In the genomic region with DNA sequence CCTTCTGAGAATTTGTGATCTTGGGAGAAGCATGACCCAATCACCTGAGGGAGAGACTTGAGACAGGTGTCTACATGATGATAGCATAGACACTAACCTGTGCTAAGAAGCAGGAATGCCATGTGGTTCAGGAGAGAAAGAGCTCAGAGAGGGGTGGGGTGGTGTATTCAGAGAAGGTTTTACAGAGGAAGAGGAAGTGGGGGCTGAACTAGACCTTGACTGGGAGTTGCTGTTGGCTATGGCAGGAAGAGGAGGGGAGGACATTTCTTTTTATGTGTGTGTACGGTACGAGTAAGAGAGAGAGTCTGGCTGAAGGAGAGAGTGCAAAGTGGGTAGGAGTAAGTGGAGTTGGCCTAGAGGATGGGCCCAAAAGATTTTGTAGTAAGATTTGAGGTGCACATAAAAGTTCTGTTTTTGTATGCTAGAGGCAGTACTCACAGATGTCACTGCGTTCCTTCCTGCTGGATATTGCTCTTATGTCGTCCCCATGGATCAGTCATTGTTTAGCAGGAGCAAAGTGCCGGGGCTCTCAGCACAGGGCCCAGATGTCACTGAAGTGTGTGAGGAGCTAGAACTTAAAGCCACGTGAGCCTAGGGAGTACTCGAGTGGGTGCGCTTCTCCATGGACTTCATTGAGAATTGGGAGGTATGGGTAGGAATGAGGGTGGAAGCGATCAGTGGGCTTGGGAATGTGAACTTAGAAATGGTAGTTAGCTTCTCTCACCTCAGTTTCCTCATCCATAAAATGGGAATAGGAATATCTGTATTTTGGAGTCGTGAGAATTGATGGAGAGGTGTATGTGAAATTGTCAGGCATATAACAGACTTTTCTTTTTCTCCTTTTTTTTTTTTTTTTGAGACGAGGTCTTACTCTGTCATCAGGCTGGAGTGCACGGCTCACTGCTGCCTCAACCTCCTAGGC, we compare ENCODE assay signal across 10 cellular contexts. TPM values are rescaled to one million over a fixed set of nuclear protein-coding genes. Genes with fewer than 3 reads are reported as not detected.
DNase-seq lines count a peak whose midpoint lies in the region; ATAC-seq and TF ChIP-seq lines count a peak whose summit lies in the region.
"Had no signal": no experiment of that assay in that cellular context is flagged by ENCODE, and none has a peak within 500 bp of the region (broad histone marks: within the 10 kb centered on the region; RNA-seq: fewer than 3 reads in every experiment).

No MANE protein-coding gene starts in this region.

- H3K4me3 ChIP-seq in heart right ventricle = peak overlapping the region in 3 of 10 donors; percentile 1 to 17 (median 15)
- H3K4me3 ChIP-seq in SU-DHL-6 (ENCODE audit: insufficient read depth, low read length, poor library complexity, severe bottlenecking) = no peak overlapping the region
- no peak overlapping the region for H3K4me3 ChIP-seq in gastroesophageal sphincter
- no peak overlapping the region for H3K4me3 ChIP-seq in tibial nerve
- H3K4me3 ChIP-seq in BE2C (ENCODE audit: low read depth, low read length) = no peak overlapping the region
- H3K4me3 ChIP-seq in prostate gland = no peak overlapping the region
- H3K4me3 ChIP-seq: PC-9 had no signal

- peaks cover 40% of the 10 kb centered on the region for H3F3A ChIP-seq in SU-DHL-6 (ENCODE audit: insufficient read depth)

- intact Hi-C loops in heart right ventricle (cut with DNase I) (no loop called here), Right ventricle myocardium superior (cut with DNase I) (no loop called here), prostate gland (cut with DNase I) (no loop called here)

- WGBS in heart right ventricle, 2 donors = 69 to 83% methylated on average over 12 of the region's 12 CpGs
- WGBS in gastroesophageal sphincter (ENCODE audit: low coverage in 1 of 2), 2 donors = 59 to 79% methylated on average over 7 to 9 of the region's 12 CpGs
- WGBS in tibial nerve, 2 donors = 74 to 76% methylated on average over 12 of the region's 12 CpGs
- WGBS in prostate gland = 81% methylated on average over 12 of the region's 12 CpGs

- TF ChIP-seq POLR2A in gastroesophageal sphincter (IDR thresholded peaks at IDR 0.05) = no peak
- no peak for TF ChIP-seq POLR2A in tibial nerve (IDR thresholded peaks at IDR 0.05)
- no peak for TF ChIP-seq POLR2A in prostate gland (IDR thresholded peaks at IDR 0.05)

- peaks cover 0 to 62% (median 16%) of the 10 kb centered on the region in 9 donors for H3K36me3 ChIP-seq in heart right ventricle
- no peaks in the 10 kb centered on the region for H3K36me3 ChIP-seq in SU-DHL-6 (ENCODE audit: low read length)
- peaks cover 0 to 61% of the 10 kb centered on the region in 2 donors for H3K36me3 ChIP-seq in gastroesophageal sphincter
- peaks cover 0 to 38% (median 0%) of the 10 kb centered on the region in 3 donors for H3K36me3 ChIP-seq in tibial nerve
- H3K36me3 ChIP-seq in BE2C = peaks cover 63% of the 10 kb centered on the region
- H3K36me3 ChIP-seq in prostate gland = peaks cover 0 to 4% of the 10 kb centered on the region in 2 donors

- peak overlapping the region; percentile 44 for H3K9ac ChIP-seq in SU-DHL-6 (ENCODE audit: low read length)

- H3K27me3 ChIP-seq in heart right ventricle (no peaks in the 10 kb centered on the region), SU-DHL-6 (ENCODE audit: low read length) (no peaks in the 10 kb centered on the region), gastroesophageal sphincter (no peaks in the 10 kb centered on the region), tibial nerve (no peaks in the 10 kb centered on the region), BE2C (no peaks in the 10 kb centered on the region), prostate gland (replicated peaks; ENCODE audit: insufficient read depth) (no peaks in the 10 kb centered on the region)

- no peaks in the 10 kb centered on the region for H4K20me1 ChIP-seq in SU-DHL-6 (ENCODE audit: low read depth, low read length)

- no peaks in the 10 kb centered on the region for H3K9me2 ChIP-seq in SU-DHL-6 (replicated peaks; ENCODE audit: insufficient read depth, low read length)

- TF ChIP-seq CTCF in heart right ventricle (IDR thresholded peaks at IDR 0.05) (no peak), SU-DHL-6 (IDR thresholded peaks at IDR 0.05; ENCODE audit: insufficient read depth, low read length, poor library complexity, severe bottlenecking) (no peak), gastroesophageal sphincter (IDR thresholded peaks at IDR 0.05) (no peak), tibial nerve (IDR thresholded peaks at IDR 0.05) (no peak), BE2C (IDR thresholded peaks at IDR 0.05; ENCODE audit: low read depth, low read length) (no peak), prostate gland (IDR thresholded peaks at IDR 0.05) (no peak)

- peaks cover 51% of the 10 kb centered on the region for H3K79me2 ChIP-seq in SU-DHL-6 (ENCODE audit: insufficient read depth, low read length)

- peak overlapping the region; percentile 85 for H3K4me2 ChIP-seq in SU-DHL-6 (ENCODE audit: low read depth, low read length, poor library complexity, severe bottlenecking)
- H3K4me2 ChIP-seq: PC-9 had no signal

- DNase-seq in heart right ventricle (no peak), Right ventricle myocardium superior (no peak), tibial nerve (ENCODE audit: low spot score in 2 of 2) (no peak), BE2C (no peak), prostate gland (ENCODE audit: low spot score) (no peak)
- no peak for DNase-seq in activated CD8-positive, alpha-beta memory T cell treated with anti-CD3 and anti-CD28 coated beads, Interleukin-2, amount 50 U/mL, for 48 hours
- DNase-seq: PC-9; stimulated activated CD8-positive, alpha-beta memory T cell treated with anti-CD3 and anti-CD28 coated beads, Interleukin-4, amount 100 ng/mL, for 48 hours had no signal

- ATAC-seq in heart right ventricle (peak in 5 of 8 donors; percentile 17 to 50 (median 25)), Right ventricle myocardium superior (ENCODE audit: poor library complexity) (no peak), gastroesophageal sphincter (no peak)

- H3K9me3 ChIP-seq in heart right ventricle (no peaks in the 10 kb centered on the region), SU-DHL-6 (ENCODE audit: insufficient read depth, low read length) (no peaks in the 10 kb centered on the region), gastroesophageal sphincter (no peaks in the 10 kb centered on the region), tibial nerve (no peaks in the 10 kb centered on the region), BE2C (no peaks in the 10 kb centered on the region), prostate gland (no peaks in the 10 kb centered on the region)

- peaks cover 43 to 100% (median 94%) of the 10 kb centered on the region in 9 donors for H3K4me1 ChIP-seq in heart right ventricle
- H3K4me1 ChIP-seq in gastroesophageal sphincter = peaks cover 0 to 75% (median 17%) of the 10 kb centered on the region in 3 donors
- peaks cover 0 to 100% (median 72%) of the 10 kb centered on the region in 4 donors for H3K4me1 ChIP-seq in tibial nerve
- no peaks in the 10 kb centered on the region for H3K4me1 ChIP-seq in BE2C
- no peaks in the 10 kb centered on the region for H3K4me1 ChIP-seq in prostate gland (replicated peaks)

- no peak overlapping the region for H2AFZ ChIP-seq in SU-DHL-6 (ENCODE audit: low read depth, low read length, severe bottlenecking)
- H2AFZ ChIP-seq: PC-9 had no signal

- H3K27ac ChIP-seq in heart right ventricle (peak overlapping the region; percentile 13 to 88 (median 81)), SU-DHL-6 (ENCODE audit: low read depth, low read length) (peak overlapping the region; percentile 98), gastroesophageal sphincter (peak overlapping the region in 3 of 4 donors; percentile 5 to 35 (median 28)), tibial nerve (peak overlapping the region in 3 of 4 donors; percentile 71 to 88 (median 77)), prostate gland (no peak overlapping the region)
- H3K27ac ChIP-seq: PC-9 had no signal

- no peak for TF ChIP-seq EP300 in gastroesophageal sphincter (IDR thresholded peaks at IDR 0.05)
- TF ChIP-seq EP300 in tibial nerve (IDR thresholded peaks at IDR 0.05) = no peak

RNA-seq across cellular contexts. Expression of gene SLC7A6, which starts 22.1 kb away (rescaled TPM):
- 10 to 100 TPM; 28.4 to 59.2 (median 42.4) TPM for total RNA-seq in heart right ventricle
- 10 to 100 TPM; 22.6 to 85.6 TPM for polyA plus RNA-seq in heart right ventricle
- 38.7 TPM for total RNA-seq in Right ventricle myocardium superior
- total RNA-seq in gastroesophageal sphincter = 10 to 100 TPM; 19.1 to 51.5 (median 33.7) TPM
- 100 to 1,000 TPM; 129 to 202 (median 181) TPM for total RNA-seq in tibial nerve
- polyA plus RNA-seq in BE2C (2012; ENCODE audit: insufficient read depth, insufficient read length, low read depth) = 49.3 TPM
- total RNA-seq in prostate gland = 10 to 100 TPM; 12.8 to 30.5 TPM

RNA-seq across cellular contexts. Expression of gene SLC7A6OS, which starts 24.3 kb away (rescaled TPM):
- total RNA-seq in heart right ventricle (10 to 100 TPM in 9 of 10 donors, 1 to 10 TPM in 1; 9.9 to 14.4 (median 12.8) TPM), Right ventricle myocardium superior (11.2 TPM), gastroesophageal sphincter (10 to 100 TPM; 10.4 to 18.2 (median 11.2) TPM), tibial nerve (10 to 100 TPM; 13.4 to 19.5 (median 14.2) TPM), prostate gland (10 to 100 TPM in 1 of 2 donors, 1 to 10 TPM in 1; 10.0 to 23.6 TPM)
- 1 to 10 TPM; 7.3 to 9.6 TPM for polyA plus RNA-seq in heart right ventricle
- 23.0 TPM for polyA plus RNA-seq in BE2C (2012; ENCODE audit: insufficient read depth, insufficient read length, low read depth)

RNA-seq across cellular contexts. Expression of gene PRMT7, which starts 24.4 kb away (rescaled TPM):
- total RNA-seq in heart right ventricle (10 to 100 TPM; 22.0 to 39.2 (median 30.7) TPM), Right ventricle myocardium superior (28.1 TPM), gastroesophageal sphincter (10 to 100 TPM; 11.5 to 34.9 (median 27.4) TPM), tibial nerve (10 to 100 TPM; 74.1 to 91.5 (median 78.0) TPM), prostate gland (10 to 100 TPM; 45.2 to 77.9 TPM)
- 10 to 100 TPM; 18.1 to 57.8 TPM for polyA plus RNA-seq in heart right ventricle
- polyA plus RNA-seq in BE2C (2012; ENCODE audit: insufficient read depth, insufficient read length, low read depth) = 67.4 TPM

RNA-seq across cellular contexts. Expression of gene PLA2G15, which starts 41.2 kb away (rescaled TPM):
- 10 to 100 TPM; 31.0 to 62.1 (median 44.0) TPM for total RNA-seq in heart right ventricle
- 10 to 100 TPM; 33.1 to 33.7 TPM for polyA plus RNA-seq in heart right ventricle
- 38.1 TPM for total RNA-seq in Right ventricle myocardium superior
- 10 to 100 TPM in 3 of 4 donors, 1 to 10 TPM in 1; 4.5 to 18.0 (median 11.7) TPM for total RNA-seq in gastroesophageal sphincter
- 10 to 100 TPM; 26.0 to 51.3 (median 30.2) TPM for total RNA-seq in tibial nerve
- polyA plus RNA-seq in BE2C (2012; ENCODE audit: insufficient read depth, insufficient read length, low read depth) = 12.3 TPM
- 10 to 100 TPM; 15.7 to 39.5 TPM for total RNA-seq in prostate gland

RNA-seq across cellular contexts. Expression of gene ESRP2, which starts 50.5 kb away (rescaled TPM):
- total RNA-seq in heart right ventricle (1 to 10 TPM in 1 of 10 donors, under 1 TPM in 9; 0.07 to 1.0 (median 0.44) TPM), Right ventricle myocardium superior (0.73 TPM), gastroesophageal sphincter (1 to 10 TPM in 1 of 4 donors, under 1 TPM in 1, not detected in 2; 0.13 to 2.9 TPM), tibial nerve (1 to 10 TPM in 2 of 4 donors, under 1 TPM in 2; 0.42 to 2.4 (median 1.2) TPM), prostate gland (10 to 100 TPM; 24.5 to 48.1 TPM)
- under 1 TPM; 0.25 to 0.66 TPM for polyA plus RNA-seq in heart right ventricle
- not detected for polyA plus RNA-seq in BE2C (2012; ENCODE audit: insufficient read depth, insufficient read length, low read depth)

Comparison
In these comparisons a context has a peak if more than half of its experiments do, and no peak if none do; other contexts are left out.
1. ATAC-seq: peak in heart right ventricle (5 of 8); none in Right ventricle myocardium superior (single experiment) and gastroesophageal sphincter (single experiment).
2. H3K27ac ChIP-seq: peak in heart right ventricle (10 of 10), SU-DHL-6 (single experiment), gastroesophageal sphincter (3 of 4) and tibial nerve (3 of 4); none in prostate gland (0 of 2).